In the genomic region with DNA sequence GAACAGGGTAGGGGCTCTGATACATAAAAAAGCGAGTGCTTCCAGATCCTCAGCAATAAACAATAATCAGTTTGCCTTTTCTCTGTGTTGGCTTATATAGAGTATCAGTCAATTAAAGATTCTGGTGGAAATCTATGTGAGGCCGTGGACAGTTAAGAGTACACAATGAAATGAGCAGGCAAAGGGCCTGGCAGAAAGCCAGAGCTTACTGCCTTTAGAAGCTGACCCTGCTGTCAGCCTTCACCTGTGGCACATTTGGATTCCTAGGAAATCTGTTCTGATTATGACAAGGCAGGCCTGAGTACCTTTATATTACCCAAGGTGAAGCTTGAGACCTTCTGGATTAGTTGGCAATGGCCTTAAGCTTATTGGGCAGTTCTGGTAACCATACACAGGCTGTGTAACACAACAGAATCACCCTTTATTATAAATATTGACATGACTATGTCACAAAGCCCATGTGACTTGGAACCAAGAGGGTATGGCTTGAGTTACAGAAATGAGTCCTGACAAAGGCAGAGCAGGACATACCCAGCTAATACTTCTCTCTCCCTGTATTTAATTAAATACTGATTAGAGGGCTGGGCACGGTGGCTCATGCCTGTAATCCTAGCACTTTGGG, we compare ENCODE assay signal across 10 cellular contexts. TPM values are rescaled to one million over a fixed set of nuclear protein-coding genes. Genes with fewer than 3 reads are reported as not detected.
DNase-seq lines count a peak whose midpoint lies in the region; ATAC-seq and TF ChIP-seq lines count a peak whose summit lies in the region.
"Had no signal": no experiment of that assay in that cellular context is flagged by ENCODE, and none has a peak within 500 bp of the region (broad histone marks: within the 10 kb centered on the region; RNA-seq: fewer than 3 reads in every experiment).

No MANE protein-coding gene starts in this region.

- H3K9me3 Mint-ChIP-seq in activated T-cell treated with anti-CD3 and anti-CD28 coated beads, Interleukin-2, amount 50 U/mL, for 24 hours = no peaks in the 10 kb centered on the region

- no TSS peak for BruUV-seq in PC-3 (replicated peaks; lab: Mats Ljungman, UMichigan)

- H3K36me3 ChIP-seq in PC-3 (ENCODE audit: low read depth, low read length) = peaks cover 14% of the 10 kb centered on the region; the same call in 1 of the 2 replicates
- peaks cover 0 to 47% (median 19%) of the 10 kb centered on the region in 9 donors for H3K36me3 ChIP-seq in heart right ventricle
- H3K36me3 ChIP-seq in thyroid gland = no peaks in the 10 kb centered on the region
- peaks cover 34% of the 10 kb centered on the region for H3K36me3 ChIP-seq in HAP-1 (replicated peaks)

- peaks cover 46% of the 10 kb centered on the region for H3K36me3 Mint-ChIP-seq in activated T-cell treated with anti-CD3 and anti-CD28 coated beads, Interleukin-2, amount 50 U/mL, for 24 hours (ENCODE audit: low read depth)

- POLR2A ChIA-PET in PC-3 (lab: Charles Lee; ENCODE audit: unreplicated experiment) = no interaction called here

- no peak overlapping the region for H3K9ac ChIP-seq in PC-3 (ENCODE audit: low read length)

- no peak for TF ChIP-seq CTCF in PC-3 (conservative IDR thresholded peaks at IDR 0.05; ENCODE audit: low read depth, low read length)
- no peak for TF ChIP-seq CTCF in heart right ventricle (IDR thresholded peaks at IDR 0.05)
- TF ChIP-seq CTCF in thyroid gland (IDR thresholded peaks at IDR 0.05) = no peak

- H4K20me1 ChIP-seq in PC-3 (ENCODE audit: low read length) = peaks cover 11% of the 10 kb centered on the region; the same call in 1 of the 2 replicates

- H3K79me2 ChIP-seq in PC-3 (ENCODE audit: low read length) = peaks cover 14% of the 10 kb centered on the region

- DNase-seq in activated T-cell treated with anti-CD3 and anti-CD28 coated beads, Interleukin-2, amount 50 U/mL, for 24 hours = no peak
- DNase-seq in activated T-cell treated with anti-CD3 and anti-CD28 coated beads for 4 hours = no peak
- peak; percentile 45 for DNase-seq in PC-3
- no peak for DNase-seq in heart right ventricle
- peak; percentile 73 to 79 for DNase-seq in thyroid gland
- no peak for DNase-seq in HAP-1 (ENCODE audit: low spot score in 2 of 2)
- no peak for DNase-seq in activated effector memory CD4-positive, alpha-beta T cell treated with Interleukin-2 at 50 U/mL for 16 hours
- DNase-seq: RPMI8226; stimulated activated CD8-positive, alpha-beta memory T cell treated with anti-CD3 and anti-CD28 coated beads, Interleukin-4, amount 100 ng/mL, for 48 hours had no signal

- TF ChIP-seq POLR2A in thyroid gland (IDR thresholded peaks at IDR 0.05) = no peak

- CTCF ChIA-PET in PC-3 (lab: Charles Lee) = interaction anchor here (1.0 kb wide), 1 partner anchor 99 kb away, joined by 4 read pairs; no protein-coding TSS in a partner anchor

- no peaks in the 10 kb centered on the region for H3K27me3 Mint-ChIP-seq in activated T-cell treated with anti-CD3 and anti-CD28 coated beads, Interleukin-2, amount 50 U/mL, for 24 hours

- no peak overlapping the region for H3K4me2 ChIP-seq in PC-3 (ENCODE audit: low read length)

- intact Hi-C loops in PC-3 (cut with micrococcal nuclease) (no loop called here), heart right ventricle (cut with DNase I) (no loop called here), thyroid gland (cut with DNase I) (no loop called here)

- no peaks in the 10 kb centered on the region for H3K27me3 ChIP-seq in PC-3 (ENCODE audit: low read length)
- no peaks in the 10 kb centered on the region for H3K27me3 ChIP-seq in heart right ventricle
- H3K27me3 ChIP-seq in thyroid gland = no peaks in the 10 kb centered on the region
- no peaks in the 10 kb centered on the region for H3K27me3 ChIP-seq in HAP-1 (ENCODE audit: low read depth)

- no peak overlapping the region for H3K27ac ChIP-seq in PC-3 (ENCODE audit: low read length)
- H3K27ac ChIP-seq in heart right ventricle = no peak overlapping the region
- H3K27ac ChIP-seq in thyroid gland = peak overlapping the region in 1 of 3 donors; percentile 21

- no peaks in the 10 kb centered on the region for H3K4me1 ChIP-seq in PC-3 (ENCODE audit: insufficient read depth, low read length)
- H3K4me1 ChIP-seq in heart right ventricle = peaks cover 0 to 16% (median 7%) of the 10 kb centered on the region in 9 donors
- peaks cover 20 to 42% of the 10 kb centered on the region in 2 donors for H3K4me1 ChIP-seq in thyroid gland
- no peaks in the 10 kb centered on the region for H3K4me1 ChIP-seq in HAP-1

- H3K4me3 Mint-ChIP-seq in activated T-cell treated with anti-CD3 and anti-CD28 coated beads, Interleukin-2, amount 50 U/mL, for 24 hours = no peak overlapping the region

- peak overlapping the region; percentile 74 for H3K27ac Mint-ChIP-seq in activated T-cell treated with anti-CD3 and anti-CD28 coated beads, Interleukin-2, amount 50 U/mL, for 24 hours

- H2AFZ ChIP-seq in PC-3 (ENCODE audit: low read length) = no peak overlapping the region

- WGBS in heart right ventricle, 2 donors = 67 to 70% methylated on average over 3 of the region's 3 CpGs
- 62 to 65% methylated on average over 3 of the region's 3 CpGs for WGBS in thyroid gland, 2 donors

- in situ Hi-C loops in HAP-1 (cut with MboI; ENCODE audit: low sequenced_read_pairs) = no loop called here

- H3K9me3 ChIP-seq in PC-3 (ENCODE audit: low read length) (no peaks in the 10 kb centered on the region), heart right ventricle (no peaks in the 10 kb centered on the region), thyroid gland (no peaks in the 10 kb centered on the region), HAP-1 (no peaks in the 10 kb centered on the region)

- H3K9me2 ChIP-seq in PC-3 (replicated peaks; ENCODE audit: low read length) = no peaks in the 10 kb centered on the region

- H3F3A ChIP-seq in PC-3 (ENCODE audit: low read length, unreplicated experiment) = no peaks in the 10 kb centered on the region

- peak; percentile 58 for ATAC-seq in PC-3
- ATAC-seq in heart right ventricle = peak in 7 of 8 donors; percentile 36 to 73 (median 48)
- no peak for ATAC-seq in HG03095 (IDR thresholded peaks at IDR 0.05; ENCODE audit: unreplicated experiment)

- no peak overlapping the region for H3K4me3 ChIP-seq in PC-3 (ENCODE audit: low read length)
- no peak overlapping the region for H3K4me3 ChIP-seq in heart right ventricle
- no peak overlapping the region for H3K4me3 ChIP-seq in thyroid gland (replicated peaks in 1 of 3)
- H3K4me3 ChIP-seq in HAP-1 = no peak overlapping the region

- H3K4me1 Mint-ChIP-seq in activated T-cell treated with anti-CD3 and anti-CD28 coated beads, Interleukin-2, amount 50 U/mL, for 24 hours (ENCODE audit: low read depth) = peaks cover 62% of the 10 kb centered on the region

RNA-seq across cellular contexts. Expression of gene NBEAL2, which starts 43.2 kb away (rescaled TPM):
- total RNA-seq in PC-3 (2014; rRNA removed) (50.7 and 77.2 TPM in 2 replicates), heart right ventricle (10 to 100 TPM in 7 of 10 donors, 1 to 10 TPM in 3; 7.6 to 23.1 (median 10.8) TPM), thyroid gland (10 to 100 TPM; 19.4 to 38.6 (median 27.5) TPM)
- 10 to 100 TPM; 44.0 to 51.1 TPM for polyA plus RNA-seq in heart right ventricle

RNA-seq across cellular contexts. Expression of gene CCDC12, which starts 46.1 kb away (rescaled TPM):
- total RNA-seq in PC-3 (2014; rRNA removed) = 44.2 and 67.8 TPM in 2 replicates
- total RNA-seq in heart right ventricle = 10 to 100 TPM; 28.8 to 39.9 (median 33.3) TPM
- polyA plus RNA-seq in heart right ventricle = 100 to 1,000 TPM in 1 of 2 donors, 10 to 100 TPM in 1; 86.1 to 137 TPM
- 10 to 100 TPM; 43.2 to 60.6 (median 51.8) TPM for total RNA-seq in thyroid gland

Comparison
In these comparisons a context has a peak if more than half of its experiments do, and no peak if none do; other contexts are left out.
1. DNase-seq: peak in PC-3 (single experiment) and thyroid gland (2 of 2); none in activated T-cell treated with anti-CD3 and anti-CD28 coated beads, Interleukin-2, amount 50 U/mL, for 24 hours (single experiment), activated T-cell treated with anti-CD3 and anti-CD28 coated beads for 4 hours (single experiment), heart right ventricle (0 of 2), HAP-1 (0 of 2) and activated effector memory CD4-positive, alpha-beta T cell treated with Interleukin-2 at 50 U/mL for 16 hours (single experiment).